Comparison of ENCODE assay signal across 31 cellular contexts in the genomic region with DNA sequence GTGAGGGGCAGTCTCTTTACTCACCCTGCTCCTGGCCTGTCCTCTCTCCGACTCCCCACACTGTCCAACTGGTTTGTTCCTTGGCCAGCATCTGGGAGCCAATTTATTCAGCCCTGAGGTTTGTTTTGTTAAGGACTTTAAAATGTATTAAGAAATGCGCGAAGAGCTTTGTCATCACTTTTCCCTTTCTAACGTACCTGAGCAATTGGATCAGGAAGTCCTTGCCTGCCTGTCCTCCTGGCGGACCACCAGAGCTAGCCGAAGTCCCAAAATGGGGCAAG. TPM values are rescaled to one million over a fixed set of nuclear protein-coding genes. Genes with fewer than 3 reads are reported as not detected.
"Had no signal": no experiment of that assay in that cellular context is flagged by ENCODE, and none has a peak within 500 bp of the region (broad histone marks: within the 10 kb centered on the region; RNA-seq: fewer than 3 reads in every experiment).

No MANE protein-coding gene starts in this region.

- H3K9me3 Mint-ChIP-seq: activated naive CD4-positive, alpha-beta T cell treated with anti-CD3 and anti-CD28 coated beads, Interleukin-2, amount 50 U/mL, for 24 hours; activated T-cell treated with anti-CD3 and anti-CD28 coated beads, Interleukin-2, amount 50 U/mL, for 24 hours; activated T-helper 1 cell treated with anti-CD3 and anti-CD28 coated beads, Interleukin-12 subunit alpha, Interleukin-12 subunit beta, Interleukin-2, Interleukin-4 antibody, amounts not matched to agents 30 ng/mL and 10 ng/mL and 1 ng/mL, durations not matched to agents 14 hours and 24 hours and 36 hours; IgD-negative memory B cell; T-helper 2 cell treated with Interferon-gamma antibody and Interleukin-4, amounts not matched to agents 5 μg/mL and 100 μg/mL, for 36 hours; WTC11 had no signal

- H3K9me3 ChIP-seq: breast epithelium, Peyer's patch, SJCRH30 had no signal

- H3K27me3 Mint-ChIP-seq: activated naive CD4-positive, alpha-beta T cell treated with anti-CD3 and anti-CD28 coated beads, Interleukin-2, amount 50 U/mL, for 24 hours; activated T-cell treated with anti-CD3 and anti-CD28 coated beads, Interleukin-2, amount 50 U/mL, for 24 hours; IgD-negative memory B cell had no signal

- DNase-seq: activated CD4-positive, alpha-beta T cell treated with anti-CD3 and anti-CD28 coated beads for 48 hours; activated CD4-positive, alpha-beta T cell treated with anti-CD3 and anti-CD28 coated beads, Interleukin-2, amount 50 U/mL, for 4 hours; activated CD4-positive, CD25-positive, alpha-beta regulatory T cell treated with anti-CD3 and anti-CD28 coated beads, Interleukin-2, amount 50 U/mL, for 72 hours; activated CD8-positive, alpha-beta T cell treated with anti-CD3 and anti-CD28 coated beads, Interleukin-2, amount 10 ng/mL, durations not matched to agents 7 days and 5 days; activated effector memory CD4-positive, alpha-beta T cell treated with Interleukin-2 at 50 U/mL for 16 hours; activated naive CD4-positive, alpha-beta T cell; activated T-cell treated with anti-CD3 and anti-CD28 coated beads, Interleukin-2, amount 50 U/mL, for 24 hours; aorta; KG1; MV-4-11; NCI-H1092 treated with DMSO at 0.1 percent for 48 hours; NCI-H1417 treated with DMSO at 0.1 percent for 48 hours; NCI-H1694 treated with DMSO at 0.1 percent for 48 hours; NCI-H2029 treated with DMSO at 0.1 percent for 48 hours; NCI-H345; NCI-H510A; NCI-H69; Peyer's patch; Right ventricle myocardium superior; SJCRH30; SW 1271 had no signal

- H3K27ac ChIP-seq: breast epithelium, Peyer's patch, RWPE1, SJCRH30 had no signal

- H3K4me3 ChIP-seq: breast epithelium, Peyer's patch, SJCRH30 had no signal

- H3K36me3 ChIP-seq: breast epithelium, Peyer's patch, SJCRH30 had no signal

- ATAC-seq: activated CD8-positive, alpha-beta T cell treated with anti-CD3 and anti-CD28 coated beads, Interleukin-2, amount 10 ng/mL, durations not matched to agents 7 days and 5 days; SK-N-SH treated with all-trans-retinoic acid at 6 μM for 48 hours had no signal

- H3K36me3 Mint-ChIP-seq: activated naive CD4-positive, alpha-beta T cell treated with anti-CD3 and anti-CD28 coated beads, Interleukin-2, amount 50 U/mL, for 24 hours; WTC11 had no signal

- H3K4me1 ChIP-seq: breast epithelium, Peyer's patch, SJCRH30 had no signal

- H3K27ac Mint-ChIP-seq: activated CD8-positive, alpha-beta T cell treated with anti-CD3 and anti-CD28 coated beads, Interleukin-2, amount 10 ng/mL, durations not matched to agents 7 days and 5 days; activated naive CD4-positive, alpha-beta T cell treated with anti-CD3 and anti-CD28 coated beads, Interleukin-2, amount 50 U/mL, for 24 hours; activated T-cell treated with anti-CD3 and anti-CD28 coated beads, Interleukin-2, amount 50 U/mL, for 24 hours; activated T-helper 1 cell treated with anti-CD3 and anti-CD28 coated beads, Interleukin-12 subunit alpha, Interleukin-12 subunit beta, Interleukin-2, Interleukin-4 antibody, amounts not matched to agents 30 ng/mL and 10 ng/mL and 1 ng/mL, durations not matched to agents 14 hours and 24 hours and 36 hours; IgD-negative memory B cell; T-helper 2 cell treated with Interferon-gamma antibody and Interleukin-4, amounts not matched to agents 5 μg/mL and 100 μg/mL, for 36 hours; WTC11 had no signal

- H3K27me3 ChIP-seq: breast epithelium, Peyer's patch, SJCRH30 had no signal

- H3K4me1 Mint-ChIP-seq: activated naive CD4-positive, alpha-beta T cell treated with anti-CD3 and anti-CD28 coated beads, Interleukin-2, amount 50 U/mL, for 24 hours had no signal

- H3K4me3 Mint-ChIP-seq: activated CD8-positive, alpha-beta T cell treated with anti-CD3 and anti-CD28 coated beads, Interleukin-2, amount 10 ng/mL, durations not matched to agents 7 days and 5 days; activated naive CD4-positive, alpha-beta T cell treated with anti-CD3 and anti-CD28 coated beads, Interleukin-2, amount 50 U/mL, for 24 hours; activated T-cell treated with anti-CD3 and anti-CD28 coated beads, Interleukin-2, amount 50 U/mL, for 24 hours; activated T-helper 1 cell treated with anti-CD3 and anti-CD28 coated beads, Interleukin-12 subunit alpha, Interleukin-12 subunit beta, Interleukin-2, Interleukin-4 antibody, amounts not matched to agents 30 ng/mL and 10 ng/mL and 1 ng/mL, durations not matched to agents 14 hours and 24 hours and 36 hours; IgD-negative memory B cell; T-helper 2 cell treated with Interferon-gamma antibody and Interleukin-4, amounts not matched to agents 5 μg/mL and 100 μg/mL, for 36 hours; WTC11 had no signal

RNA-seq across cellular contexts. Expression of a gene that starts 47.4 kb away (rescaled TPM):
- total RNA-seq: breast epithelium, LHCN-M2, M059J, Peyer's patch had no signal
- polyA plus RNA-seq: aorta had no signal
